ENCODE assay signal across 22 cellular contexts in the genomic region with DNA sequence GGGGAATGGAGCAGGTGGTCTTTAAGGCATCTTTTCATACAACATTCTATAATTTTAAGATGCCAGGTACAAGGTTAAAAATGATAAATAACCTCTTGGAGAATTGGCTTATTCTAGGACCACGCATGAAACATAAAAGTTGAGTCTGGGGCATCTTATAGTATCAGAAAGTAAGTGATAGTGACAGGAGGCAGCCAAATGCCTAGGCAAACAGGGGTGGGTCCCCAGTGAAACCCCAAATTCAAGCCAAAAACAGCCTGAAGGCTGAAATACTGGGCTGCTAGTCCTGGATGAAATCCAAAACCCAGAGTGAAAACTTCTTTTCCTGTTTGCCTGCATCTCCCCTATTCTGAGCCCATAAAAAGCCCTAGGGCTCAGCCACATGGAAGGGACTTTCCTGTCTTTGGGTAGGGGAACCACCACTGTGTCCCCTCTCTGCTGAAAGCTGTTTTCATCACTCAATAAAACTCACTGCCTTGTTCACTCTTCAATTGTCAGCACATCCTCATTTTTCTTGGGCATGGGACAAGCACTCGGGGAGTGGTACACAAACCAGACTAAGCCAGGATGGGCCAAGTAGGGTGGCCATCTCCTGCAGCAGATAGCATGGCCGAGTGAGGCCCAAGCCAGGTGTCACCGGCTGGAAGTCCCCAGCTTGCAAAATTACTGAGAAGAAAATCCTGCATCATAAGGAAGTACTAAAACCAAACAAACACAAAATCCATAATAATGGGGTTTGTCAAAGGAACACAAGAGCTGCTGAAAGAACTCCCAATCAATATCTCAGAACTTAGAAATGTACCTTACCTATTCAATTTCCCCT.
"Had no signal": no experiment of that assay in that cellular context is flagged by ENCODE, and none has a peak within 500 bp of the region (broad histone marks: within the 10 kb centered on the region; RNA-seq: fewer than 3 reads in every experiment).

No MANE protein-coding gene starts in this region.

- ATAC-seq: foreskin keratinocyte; heart left ventricle; left lobe of liver; naive thymus-derived CD4-positive, alpha-beta T cell; psoas muscle; right lobe of liver; stimulated activated naive B cell treated with anti-CD40 and anti-IgM and Interleukin-4, amounts not matched to agents 10 μg/mL and 1 μg/mL and 100 μg/mL, for 72 hours; stimulated activated naive CD8-positive, alpha-beta T cell treated with anti-CD3 and anti-CD28 coated beads, Interleukin-15, amount 100 ng/mL, for 72 hours; upper lobe of right lung had no signal

- H3K27ac Mint-ChIP-seq: dendritic cell treated with granulocyte-macrophage colony-stimulating factor and Interleukin-4, amounts not matched to agents 40 ng/mL and 50 ng/mL, for 4 days; naive thymus-derived CD4-positive, alpha-beta T cell; nephron progenitor cell; stimulated activated naive B cell treated with anti-CD40 and anti-IgM and Interleukin-4, amounts not matched to agents 10 μg/mL and 1 μg/mL and 100 μg/mL, for 72 hours; stimulated activated naive CD8-positive, alpha-beta T cell treated with anti-CD3 and anti-CD28 coated beads, Interleukin-15, amount 100 ng/mL, for 72 hours had no signal

- H3K4me1 ChIP-seq: foreskin keratinocyte, heart left ventricle, psoas muscle, right lobe of liver, spleen, tibial nerve, upper lobe of right lung, vagina had no signal

- H3K27ac ChIP-seq: foreskin keratinocyte, heart left ventricle, psoas muscle, right lobe of liver, spleen, testis, tibial nerve, upper lobe of right lung, vagina had no signal

- DNase-seq: erythroblast; foreskin keratinocyte; heart left ventricle; hippocampal formation; mammary epithelial cell; naive thymus-derived CD4-positive, alpha-beta T cell; nephron progenitor cell; psoas muscle; retina; right lobe of liver; spleen; stimulated activated CD4-positive, alpha-beta T cell treated with anti-CD3 and anti-CD28 coated beads, Interleukin-15, amount 100 ng/mL, for 24 hours; stimulated activated CD4-positive, alpha-beta T cell treated with anti-CD3 and anti-CD28 coated beads, Interleukin-1b, Interleukin-23, amount 100 ng/mL, for 48 hours; stimulated activated CD4-positive, alpha-beta T cell treated with anti-CD3 and anti-CD28 coated beads, Interleukin-4, amount 100 ng/mL, for 24 hours; stimulated activated naive B cell treated with anti-CD40 and anti-IgM and Interleukin-4, amounts not matched to agents 10 μg/mL and 1 μg/mL and 100 μg/mL, for 72 hours; stimulated activated naive CD8-positive, alpha-beta T cell treated with anti-CD3 and anti-CD28 coated beads, Interleukin-15, amount 100 ng/mL, for 72 hours; testis; upper lobe of right lung had no signal

- H3K27me3 Mint-ChIP-seq: dendritic cell treated with granulocyte-macrophage colony-stimulating factor and Interleukin-4, amounts not matched to agents 40 ng/mL and 50 ng/mL, for 4 days; stimulated activated naive CD8-positive, alpha-beta T cell treated with anti-CD3 and anti-CD28 coated beads, Interleukin-15, amount 100 ng/mL, for 72 hours had no signal

- H3K27me3 ChIP-seq: foreskin keratinocyte, right lobe of liver, spleen, testis, tibial nerve, upper lobe of right lung, vagina had no signal

- H3K4me3 Mint-ChIP-seq: dendritic cell treated with granulocyte-macrophage colony-stimulating factor and Interleukin-4, amounts not matched to agents 40 ng/mL and 50 ng/mL, for 4 days; naive thymus-derived CD4-positive, alpha-beta T cell; nephron progenitor cell; stimulated activated naive B cell treated with anti-CD40 and anti-IgM and Interleukin-4, amounts not matched to agents 10 μg/mL and 1 μg/mL and 100 μg/mL, for 72 hours; stimulated activated naive CD8-positive, alpha-beta T cell treated with anti-CD3 and anti-CD28 coated beads, Interleukin-15, amount 100 ng/mL, for 72 hours had no signal

- H3K4me3 ChIP-seq: heart left ventricle, psoas muscle, right lobe of liver, spleen, testis, tibial nerve, upper lobe of right lung, vagina had no signal

- H3K36me3 ChIP-seq: heart left ventricle, right lobe of liver, spleen, tibial nerve, upper lobe of right lung, vagina had no signal

- H3K4me1 Mint-ChIP-seq: naive thymus-derived CD4-positive, alpha-beta T cell; nephron progenitor cell; stimulated activated naive B cell treated with anti-CD40 and anti-IgM and Interleukin-4, amounts not matched to agents 10 μg/mL and 1 μg/mL and 100 μg/mL, for 72 hours; stimulated activated naive CD8-positive, alpha-beta T cell treated with anti-CD3 and anti-CD28 coated beads, Interleukin-15, amount 100 ng/mL, for 72 hours had no signal

- H3K36me3 Mint-ChIP-seq: naive thymus-derived CD4-positive, alpha-beta T cell had no signal

- H3K9me3 ChIP-seq: right lobe of liver, testis, vagina had no signal
